8 cellular contexts compared by ENCODE assay signal in genomic region chr16:3458278-3458851, GRCh38. TPM values are rescaled to one million over a fixed set of nuclear protein-coding genes. Genes with fewer than 3 reads are reported as not detected.
DNase-seq lines count a peak whose midpoint lies in the region; ATAC-seq and TF ChIP-seq lines count a peak whose summit lies in the region.

No MANE protein-coding gene starts in this region.

- H3K36me3 ChIP-seq in iPS DF 6.9 (ENCODE audit: control insufficient read depth, insufficient read depth, low read length) (no peaks in the 10 kb centered on the region), sigmoid colon (no peaks in the 10 kb centered on the region)

- peak; percentile 68 for DNase-seq in AG08396 (ENCODE audit: low spot score)
- DNase-seq in HL-60 (ENCODE audit: low read depth in 1 of 2, low spot score in 1 of 2): no peak
- DNase-seq in iPS DF 6.9 (ENCODE audit: low read depth, low spot score): no peak
- DNase-seq in sigmoid colon: no peak
- no peak for DNase-seq in NCI-H2029 (lab: John Stamatoyannopoulos, UW)

- no CpG with 5 or more reads among the region's 47 CpGs for WGBS in iPS DF 6.9 (ENCODE audit: insufficient coverage, insufficient read length)
- WGBS in sigmoid colon, 2 donors: 0 to 1% methylated on average over 47 of the region's 47 CpGs

- H3K27ac Mint-ChIP-seq in activated naive CD8-positive, alpha-beta T cell: peak overlapping the region; percentile 70

- H3K36me3 Mint-ChIP-seq in activated naive CD8-positive, alpha-beta T cell: no peaks in the 10 kb centered on the region

- peaks cover 47% of the 10 kb centered on the region for H3K4me1 Mint-ChIP-seq in activated naive CD8-positive, alpha-beta T cell (ENCODE audit: low read depth)

- H3K4me3 ChIP-seq in HL-60 (replicated peaks; ENCODE audit: insufficient read depth, low read length): peak overlapping the region; percentile 90
- peak overlapping the region; percentile 50; the same call in 1 of the 2 replicates for H3K4me3 ChIP-seq in iPS DF 6.9 (ENCODE audit: low read length)
- peak overlapping the region; percentile 82 to 93 (median 84) for H3K4me3 ChIP-seq in sigmoid colon

- TF ChIP-seq CTCF in HL-60 (IDR thresholded peaks at IDR 0.05; ENCODE audit: insufficient read depth, low read length) (no peak), sigmoid colon (IDR thresholded peaks at IDR 0.05) (no peak)

- H3K9me3 ChIP-seq in iPS DF 6.9 (ENCODE audit: control insufficient read depth, insufficient read depth, low read length) (no peaks in the 10 kb centered on the region), sigmoid colon (no peaks in the 10 kb centered on the region)

- peaks cover 5% of the 10 kb centered on the region for H3K4me1 ChIP-seq in iPS DF 6.9 (ENCODE audit: control insufficient read depth, insufficient read depth, low read length)
- H3K4me1 ChIP-seq in sigmoid colon: peaks cover 0 to 55% (median 42%) of the 10 kb centered on the region in 4 donors

- no peak for TF ChIP-seq POLR2A in sigmoid colon (IDR thresholded peaks at IDR 0.05)

- ATAC-seq in GM18517 (IDR thresholded peaks at IDR 0.05; ENCODE audit: unreplicated experiment): peak; percentile 9
- no peak for ATAC-seq in HG03457 (IDR thresholded peaks at IDR 0.05; ENCODE audit: unreplicated experiment)

- TF ChIP-seq EP300 in sigmoid colon (IDR thresholded peaks at IDR 0.05): no peak

- H3K9me3 Mint-ChIP-seq in activated naive CD8-positive, alpha-beta T cell (ENCODE audit: low read depth): no peaks in the 10 kb centered on the region

- H3K4me3 Mint-ChIP-seq in activated naive CD8-positive, alpha-beta T cell: peak overlapping the region; percentile 81

- no peaks in the 10 kb centered on the region for H3K27me3 Mint-ChIP-seq in activated naive CD8-positive, alpha-beta T cell

- H3K27ac ChIP-seq in HL-60 (replicated peaks) (peak overlapping the region; percentile 97), iPS DF 6.9 (ENCODE audit: low read length) (no peak overlapping the region), sigmoid colon (peak overlapping the region; percentile 89 to 97 (median 94))

- intact Hi-C loops in sigmoid colon (cut with DNase I): loop anchor here (5.0 to 10.0 kb wide), 3 partner anchors 151 to 221 kb away; partner anchors contain the start of genes TIGD7, ZNF200 and ZNF75A

- H3K27me3 ChIP-seq in HL-60 (ENCODE audit: insufficient read depth, poor library complexity, severe bottlenecking): no peaks in the 10 kb centered on the region
- no peaks in the 10 kb centered on the region for H3K27me3 ChIP-seq in iPS DF 6.9 (ENCODE audit: control insufficient read depth, insufficient read depth, low read length)
- H3K27me3 ChIP-seq in sigmoid colon: no peaks in the 10 kb centered on the region

RNA-seq across cellular contexts. Expression of gene NAA60, which starts 14.9 kb away (rescaled TPM):
- 10 to 100 TPM; 15.0 to 30.4 (median 22.6) TPM for total RNA-seq in sigmoid colon
- 10 to 100 TPM; 55.9 to 73.5 (median 65.1) TPM for polyA plus RNA-seq in sigmoid colon

RNA-seq across cellular contexts. Expression of gene ZNF597, which starts 15.1 kb away (rescaled TPM):
- total RNA-seq in sigmoid colon: 1 to 10 TPM; 1.5 to 2.5 (median 2.1) TPM
- polyA plus RNA-seq in sigmoid colon: 1 to 10 TPM in 1 of 3 donors, under 1 TPM in 2; 0.69 to 1.2 (median 0.99) TPM

RNA-seq across cellular contexts. Expression of gene C16orf90, which starts 36.9 kb away (rescaled TPM):
- not detected for total RNA-seq in sigmoid colon
- not detected for polyA plus RNA-seq in sigmoid colon

RNA-seq across cellular contexts. Expression of gene CLUAP1, which starts 42.4 kb away (rescaled TPM):
- 10 to 100 TPM; 24.2 to 36.8 (median 29.5) TPM for total RNA-seq in sigmoid colon
- polyA plus RNA-seq in sigmoid colon: 10 to 100 TPM in 1 of 3 donors, 1 to 10 TPM in 2; 6.6 to 10.5 (median 6.9) TPM

RNA-seq across cellular contexts. Expression of gene ZNF174, which starts 57.4 kb away (rescaled TPM):
- total RNA-seq in sigmoid colon: 10 to 100 TPM; 12.2 to 15.8 (median 14.2) TPM
- 1 to 10 TPM; 3.5 to 5.5 (median 5.4) TPM for polyA plus RNA-seq in sigmoid colon
